31 cellular contexts compared by ENCODE assay signal in genomic region chr13:100525453-100526298, GRCh38.
DNase-seq lines count a peak whose midpoint lies in the region; ATAC-seq, FAIRE-seq and TF ChIP-seq lines count a peak whose summit lies in the region.
"Had no signal": no experiment of that assay in that cellular context is flagged by ENCODE, and none has a peak within 500 bp of the region (broad histone marks: within the 10 kb centered on the region; RNA-seq: fewer than 3 reads in every experiment).

No MANE protein-coding gene starts in this region.

- H2BK120ac ChIP-seq in H9 (ENCODE audit: low read depth, low read length, poor library complexity, severe bottlenecking) = no peak overlapping the region

- no peak overlapping the region for H4K91ac ChIP-seq in H9 (ENCODE audit: insufficient read length, low read depth, low read length)

- no peak overlapping the region for H3K27ac ChIP-seq in H9 (ENCODE audit: insufficient read length, low read depth, low read length)
- H3K27ac ChIP-seq in pancreas = no peak overlapping the region
- H3K27ac ChIP-seq: ascending aorta, BLaER1, heart right ventricle, upper lobe of left lung had no signal

- H2AFZ ChIP-seq in H9 (ENCODE audit: low read length) = no peak overlapping the region

- H3K79me2 ChIP-seq in H9 (ENCODE audit: insufficient read depth, low read length) = no peaks in the 10 kb centered on the region

- no peaks in the 10 kb centered on the region for H3K23me2 ChIP-seq in H9 (ENCODE audit: insufficient read length, low read depth, low read length, poor library complexity, severe bottlenecking)

- H2BK5ac ChIP-seq in H9 (ENCODE audit: insufficient read length, low read length) = no peak overlapping the region

- no peak overlapping the region for H3K9ac ChIP-seq in H9 (ENCODE audit: extremely low read depth, insufficient read length, low read length)
- H3K9ac ChIP-seq: BLaER1 had no signal

- H3K36me3 Mint-ChIP-seq in H9 (ENCODE audit: insufficient read depth in 1 of 3, low read depth in 3 of 3) = peaks cover 10 to 26% (median 20%) of the 10 kb centered on the region in 3 experiments; a peak in 6 of 7 replicates
- peaks cover 15% of the 10 kb centered on the region for H3K36me3 Mint-ChIP-seq in brain
- H3K36me3 Mint-ChIP-seq in CD14-positive monocyte = peaks cover 7 to 13% of the 10 kb centered on the region in 2 donors
- H3K36me3 Mint-ChIP-seq: activated naive CD8-positive, alpha-beta T cell treated with anti-CD3 and anti-CD28 coated beads, Interleukin-2, amount 10 ng/mL, durations not matched to agents 7 days and 5 days had no signal

- intact Hi-C loops in pancreas (cut with DNase I) (no loop called here), CD14-positive monocyte (cut with micrococcal nuclease) (loop anchor here in 1 of 2 donors (10.0 kb wide), 1 partner anchor 871 kb away; no protein-coding TSS in a partner anchor)

- H3K27ac Mint-ChIP-seq in H9 (peak overlapping the region in 2 of 3 experiments; percentile 44 to 64; a peak in 2 of 7 replicates), brain (peak overlapping the region in 3 of 5 experiments; percentile 82 to 90 (median 84)), CD14-positive monocyte (peak overlapping the region in 1 of 7 donors; percentile 23)
- H3K27ac Mint-ChIP-seq: activated B cell treated with CpG ODN at 0.5 μM for 24 hours; activated CD4-positive, alpha-beta T cell treated with anti-CD3 and anti-CD28 coated beads, Interleukin-2, amount 10 ng/mL, durations not matched to agents 7 days and 5 days; activated naive CD8-positive, alpha-beta T cell treated with anti-CD3 and anti-CD28 coated beads, Interleukin-2, amount 10 ng/mL, durations not matched to agents 7 days and 5 days; T-helper 2 cell treated with Interferon-gamma antibody and Interleukin-4, amounts not matched to agents 5 μg/mL and 100 μg/mL, for 36 hours had no signal

- no peak overlapping the region; the same call in 1 of the 2 replicates for H3K14ac ChIP-seq in H9 (ENCODE audit: insufficient read depth, low read length)

- no peak overlapping the region for H3K56ac ChIP-seq in H9 (ENCODE audit: insufficient read length, low read depth, low read length)

- H3K27me3 Mint-ChIP-seq in H9 (ENCODE audit: low read depth) (no peaks in the 10 kb centered on the region), brain (peaks cover 8% of the 10 kb centered on the region), CD14-positive monocyte (ENCODE audit: low read depth in 3 of 3) (peaks cover 0 to 15% (median 7%) of the 10 kb centered on the region in 3 donors)
- H3K27me3 Mint-ChIP-seq: activated naive CD8-positive, alpha-beta T cell treated with anti-CD3 and anti-CD28 coated beads, Interleukin-2, amount 10 ng/mL, durations not matched to agents 7 days and 5 days had no signal

- no peak overlapping the region for H3K4me3 ChIP-seq in pancreas
- H3K4me3 ChIP-seq: ascending aorta, BLaER1, heart right ventricle, upper lobe of left lung had no signal

- H2BK15ac ChIP-seq in H9 (ENCODE audit: low read depth, low read length) = no peak overlapping the region

- H3K9me3 Mint-ChIP-seq in H9 (no peaks in the 10 kb centered on the region), brain (peaks cover 0 to 2% (median 0%) of the 10 kb centered on the region in 5 experiments), CD14-positive monocyte (peaks cover 0 to 2% (median 0%) of the 10 kb centered on the region in 7 donors)
- H3K9me3 Mint-ChIP-seq: activated B cell treated with CpG ODN at 0.5 μM for 24 hours; activated CD4-positive, alpha-beta T cell treated with anti-CD3 and anti-CD28 coated beads, Interleukin-2, amount 10 ng/mL, durations not matched to agents 7 days and 5 days; activated naive CD8-positive, alpha-beta T cell treated with anti-CD3 and anti-CD28 coated beads, Interleukin-2, amount 10 ng/mL, durations not matched to agents 7 days and 5 days; activated T-cell treated with anti-CD3 and anti-CD28 coated beads, Interleukin-2, amount 50 U/mL, for 4 hours; T-helper 2 cell treated with Interferon-gamma antibody and Interleukin-4, amounts not matched to agents 5 μg/mL and 100 μg/mL, for 36 hours had no signal

- no peak overlapping the region for H3K23ac ChIP-seq in H9 (ENCODE audit: insufficient read length, low read depth, low read length)

- H3K4me1 Mint-ChIP-seq in H9 = peaks cover 47 to 53% of the 10 kb centered on the region in 2 experiments
- peaks cover 69% of the 10 kb centered on the region for H3K4me1 Mint-ChIP-seq in brain
- peaks cover 9% of the 10 kb centered on the region for H3K4me1 Mint-ChIP-seq in CD14-positive monocyte

- H3K27me3 ChIP-seq in H9 (ENCODE audit: insufficient read depth, low read length) (no peaks in the 10 kb centered on the region), pancreas (no peaks in the 10 kb centered on the region)
- H3K27me3 ChIP-seq: ascending aorta, BLaER1, upper lobe of left lung had no signal

- H3K4me3 Mint-ChIP-seq in H9 = no peak overlapping the region
- peak overlapping the region in 1 of 5 experiments; percentile 71 for H3K4me3 Mint-ChIP-seq in brain
- H3K4me3 Mint-ChIP-seq in CD14-positive monocyte = no peak overlapping the region
- H3K4me3 Mint-ChIP-seq: activated B cell treated with CpG ODN at 0.5 μM for 24 hours; activated CD4-positive, alpha-beta T cell treated with anti-CD3 and anti-CD28 coated beads, Interleukin-2, amount 10 ng/mL, durations not matched to agents 7 days and 5 days; activated naive CD8-positive, alpha-beta T cell treated with anti-CD3 and anti-CD28 coated beads, Interleukin-2, amount 10 ng/mL, durations not matched to agents 7 days and 5 days; activated T-cell treated with anti-CD3 and anti-CD28 coated beads, Interleukin-2, amount 50 U/mL, for 4 hours; T-helper 2 cell treated with Interferon-gamma antibody and Interleukin-4, amounts not matched to agents 5 μg/mL and 100 μg/mL, for 36 hours had no signal

- FAIRE-seq in pancreas (lab: Jason Lieb, UNC) = no peak
- FAIRE-seq: endometrium, frontal cortex, G401.6 had no signal

- no peak overlapping the region for H4K5ac ChIP-seq in H9 (ENCODE audit: insufficient read length, low read depth, low read length)

- H2BK20ac ChIP-seq in H9 (ENCODE audit: low read depth, low read length, poor library complexity, severe bottlenecking) = no peak overlapping the region

- H3K4ac ChIP-seq in H9 (ENCODE audit: low read depth, low read length) = no peak overlapping the region

- H3K36me3 ChIP-seq in pancreas = no peaks in the 10 kb centered on the region

- no peak overlapping the region for H4K8ac ChIP-seq in H9 (replicated peaks; ENCODE audit: insufficient read length, low read depth, low read length)

- H2BK12ac ChIP-seq in H9 (ENCODE audit: insufficient read length, low read depth, low read length) = no peak overlapping the region

- H2AK5ac ChIP-seq in H9 (ENCODE audit: insufficient read length, low read length) = no peak overlapping the region

- no peaks in the 10 kb centered on the region for H3K9me3 ChIP-seq in H9 (ENCODE audit: control insufficient read depth, low read depth, low read length)
- H3K9me3 ChIP-seq in pancreas = no peaks in the 10 kb centered on the region
- H3K9me3 ChIP-seq: ascending aorta, BLaER1, heart right ventricle, upper lobe of left lung had no signal

- H3K18ac ChIP-seq in H9 (ENCODE audit: insufficient read length, low read depth, low read length) = no peak overlapping the region

- TF ChIP-seq CTCF in H9 (conservative IDR thresholded peaks at IDR 0.05) = no peak
- TF ChIP-seq CTCF in brain (conservative IDR thresholded peaks at IDR 0.05) = no peak
- no peak for TF ChIP-seq CTCF in pancreas (IDR thresholded peaks at IDR 0.05)
- TF ChIP-seq CTCF in CD14-positive monocyte (IDR thresholded peaks at IDR 0.05) = no peak

- H3K4me2 ChIP-seq in H9 (ENCODE audit: insufficient read depth, insufficient read length, low read length) = no peak overlapping the region
- H3K4me2 ChIP-seq: BLaER1 had no signal

- no peaks in the 10 kb centered on the region for H3K79me1 ChIP-seq in H9 (ENCODE audit: insufficient read depth, low read depth, low read length, poor library complexity, severe bottlenecking)

- peaks cover 2% of the 10 kb centered on the region for H4K20me1 ChIP-seq in H9 (ENCODE audit: control insufficient read depth, insufficient read depth, insufficient read length)
- H4K20me1 ChIP-seq: BLaER1 had no signal

- H3T11ph ChIP-seq in H9 (ENCODE audit: low read length) = no peak overlapping the region

- no CpG with 5 or more reads among the region's 17 CpGs for WGBS in H9 (ENCODE audit: extremely low coverage, insufficient read length, low lambda C conversion rate)
- 80 to 81% methylated on average over 17 of the region's 17 CpGs for WGBS in pancreas, 2 donors

- H3K4me1 ChIP-seq in H9 (ENCODE audit: insufficient read depth, low read length) (peaks cover 14% of the 10 kb centered on the region; the same call in 1 of the 2 replicates), pancreas (peaks cover 0 to 3% (median 0%) of the 10 kb centered on the region in 3 donors)
- H3K4me1 ChIP-seq: ascending aorta, heart right ventricle, upper lobe of left lung had no signal

- no peak for DNase-seq in H9
- DNase-seq in kidney tubule cell (ENCODE audit: low spot score) = peak; percentile 15
- DNase-seq in pancreas = no peak
- DNase-seq in CD14-positive monocyte (ENCODE audit: low spot score) = no peak
- DNase-seq in activated gamma-delta T cell treated with Interleukin-2 at 50 U/mL for 16 hours = no peak
- DNase-seq: activated B cell treated with CpG ODN at 0.5 μM for 24 hours; activated CD4-positive, alpha-beta T cell treated with anti-CD3 and anti-CD28 coated beads, Interleukin-2, amount 10 ng/mL, durations not matched to agents 7 days and 5 days; activated gamma-delta T cell; activated naive CD8-positive, alpha-beta T cell treated with anti-CD3 and anti-CD28 coated beads, Interleukin-2, amount 10 ng/mL, durations not matched to agents 7 days and 5 days; activated T-cell treated with anti-CD3 and anti-CD28 coated beads, Interleukin-2, amount 50 U/mL, for 4 hours; dermis blood vessel endothelial cell; heart right ventricle; KBM-7; kidney glomerular epithelial cell; mesenchymal stem cell; NCI-H1092; NCI-H1694 treated with DMSO at 0.1 percent for 48 hours; NCI-H510A treated with DMSO at 0.1 percent for 48 hours; stimulated activated CD4-positive, alpha-beta T cell treated with anti-CD3 and anti-CD28 coated beads, Interleukin-12 subunit alpha, Interleukin-12 subunit beta, amount 100 ng/mL, for 4 hours; stimulated activated CD4-positive, alpha-beta T cell treated with anti-CD3 and anti-CD28 coated beads, Interleukin-4, amount 100 ng/mL, for 1 hour had no signal

- ATAC-seq in pancreas (peak in 3 of 4 donors; percentile 22 to 39 (median 26)), HG02763 (IDR thresholded peaks at IDR 0.05; ENCODE audit: unreplicated experiment) (no peak), GM19463 (IDR thresholded peaks at IDR 0.05; ENCODE audit: unreplicated experiment) (no peak)
- ATAC-seq: activated T-cell treated with anti-CD3 and anti-CD28 coated beads, Interleukin-2, amount 50 U/mL, for 4 hours; sciatic nerve had no signal

Comparison
In these comparisons a context has a peak if more than half of its experiments do, and no peak if none do; other contexts are left out.
1. ATAC-seq: peak in pancreas (3 of 4); none in HG02763 (single experiment) and GM19463 (single experiment).